20 cellular contexts compared by ENCODE assay signal in genomic region chr13:25432686-25433085, GRCh38.
"Had no signal": no experiment of that assay in that cellular context is flagged by ENCODE, and none has a peak within 500 bp of the region (broad histone marks: within the 10 kb centered on the region; RNA-seq: fewer than 3 reads in every experiment).

No MANE protein-coding gene starts in this region.

- FAIRE-seq: colon, small intestine had no signal

- ATAC-seq: effector memory CD8-positive, alpha-beta T cell; foreskin keratinocyte; left colon; mucosa of descending colon; naive thymus-derived CD8-positive, alpha-beta T cell had no signal

- DNase-seq: effector memory CD8-positive, alpha-beta T cell; esophagus squamous epithelium; foreskin keratinocyte; head of caudate nucleus; hippocampal formation; left colon; mucosa of descending colon; naive thymus-derived CD8-positive, alpha-beta T cell; nucleus accumbens; ovary; small intestine; stimulated activated CD4-positive, alpha-beta T cell treated with anti-CD3 and anti-CD28 coated beads, Interleukin-12 subunit alpha, Interleukin-12 subunit beta, amount 100 ng/mL, for 4 hours; stimulated activated naive CD4-positive, alpha-beta T cell; stomach; transverse colon had no signal

- H3K27me3 ChIP-seq: esophagus squamous epithelium, neural progenitor cell, ovary, right atrium auricular region, transverse colon had no signal

- H3K4me3 Mint-ChIP-seq: dendritic cell treated with granulocyte-macrophage colony-stimulating factor and Interleukin-4, amounts not matched to agents 40 ng/mL and 50 ng/mL, for 4 days; effector memory CD8-positive, alpha-beta T cell; naive thymus-derived CD8-positive, alpha-beta T cell; neural progenitor cell had no signal

- H3K4me1 ChIP-seq: esophagus squamous epithelium, foreskin keratinocyte, neural progenitor cell, right atrium auricular region, stomach, transverse colon had no signal

- H3K27ac ChIP-seq: esophagus squamous epithelium, foreskin keratinocyte, neural progenitor cell, ovary, right atrium auricular region, stomach, thoracic aorta had no signal

- H3K36me3 Mint-ChIP-seq: neural progenitor cell had no signal

- H3K9me3 Mint-ChIP-seq: dendritic cell treated with granulocyte-macrophage colony-stimulating factor and Interleukin-4, amounts not matched to agents 40 ng/mL and 50 ng/mL, for 4 days; effector memory CD8-positive, alpha-beta T cell had no signal

- H3K4me1 Mint-ChIP-seq: neural progenitor cell had no signal

- H3K4me3 ChIP-seq: esophagus squamous epithelium, mucosa of descending colon, neural progenitor cell, ovary, right atrium auricular region, stomach, thoracic aorta, transverse colon had no signal

- H3K27me3 Mint-ChIP-seq: dendritic cell treated with granulocyte-macrophage colony-stimulating factor and Interleukin-4, amounts not matched to agents 40 ng/mL and 50 ng/mL, for 4 days had no signal

- H3K9me3 ChIP-seq: esophagus squamous epithelium, mucosa of descending colon, ovary, right atrium auricular region, thoracic aorta, transverse colon had no signal

- H3K36me3 ChIP-seq: esophagus squamous epithelium, neural progenitor cell, ovary, right atrium auricular region, stomach, thoracic aorta, transverse colon had no signal

- H3K27ac Mint-ChIP-seq: dendritic cell treated with granulocyte-macrophage colony-stimulating factor and Interleukin-4, amounts not matched to agents 40 ng/mL and 50 ng/mL, for 4 days; effector memory CD8-positive, alpha-beta T cell; naive thymus-derived CD8-positive, alpha-beta T cell; neural progenitor cell had no signal
